4 cellular contexts compared by ENCODE assay signal in genomic region chr1:62244380-62244779, GRCh38. TPM values are rescaled to one million over a fixed set of nuclear protein-coding genes. Genes with fewer than 3 reads are reported as not detected.
"Had no signal": no experiment of that assay in that cellular context is flagged by ENCODE, and none has a peak within 500 bp of the region (broad histone marks: within the 10 kb centered on the region; RNA-seq: fewer than 3 reads in every experiment).

No MANE protein-coding gene starts in this region.

RNA-seq across cellular contexts. Expression of gene L1TD1, which starts 49.7 kb away (rescaled TPM):
- total RNA-seq: LHCN-M2, M059J, MCF 10A, NCI-H460 had no signal
